2 cellular contexts compared by ENCODE assay signal in the genomic region with DNA sequence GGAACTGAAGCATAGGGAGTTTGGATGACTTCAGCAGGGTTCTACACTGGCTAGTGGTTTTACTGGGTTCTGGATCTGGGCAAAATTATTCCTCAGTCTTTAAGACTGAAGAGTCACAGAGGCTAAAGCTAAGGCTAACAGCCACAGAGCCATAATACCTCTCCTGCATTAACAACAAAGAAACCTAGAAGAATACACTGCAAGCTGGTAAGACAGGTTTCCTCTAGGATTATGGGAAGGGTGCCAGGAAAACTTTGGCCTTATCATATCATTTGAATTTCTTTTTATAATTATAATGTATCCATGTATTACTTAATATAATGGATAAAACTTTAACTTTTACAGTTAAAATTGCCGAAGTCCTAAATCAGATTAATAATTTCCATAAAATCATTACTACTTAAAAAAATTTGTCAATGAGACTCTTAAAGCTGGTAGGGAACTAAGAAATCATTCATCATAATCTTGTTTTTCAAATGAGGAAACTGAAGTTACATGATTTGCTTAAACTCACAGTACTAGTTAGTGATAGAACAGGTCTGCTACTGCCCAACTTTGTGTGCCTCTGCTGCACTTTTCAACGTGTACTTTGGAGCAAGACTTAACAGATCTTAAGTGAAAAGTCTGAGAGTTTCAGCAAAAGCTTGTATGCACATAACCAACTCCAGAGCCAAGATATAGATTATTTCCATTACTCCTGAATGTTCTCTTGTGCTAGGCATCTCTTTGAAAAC.
TF ChIP-seq lines count a peak whose summit lies in the region.

No MANE protein-coding gene starts in this region.

TF ChIP-seq in GM12878, 131 proteins besides CTCF, POLR2A, EP300 and RAD21 (continued from another document):
- TF ChIP-seq JUNB (IDR thresholded peaks at IDR 0.05) (no peak), ETV6 (conservative IDR thresholded peaks at IDR 0.05 in 1 of 2, IDR thresholded peaks at IDR 0.05 in 1 of 2; ENCODE audit: borderline replicate concordance in 1 of 2, low read depth in 1 of 2) (no peak), MLLT1 (IDR thresholded peaks at IDR 0.05) (no peak), CBX5 (IDR thresholded peaks at IDR 0.05; ENCODE audit: low read depth) (no peak), NKRF (conservative IDR thresholded peaks at IDR 0.05) (no peak), CEBPB (IDR thresholded peaks at IDR 0.05; ENCODE audit: borderline replicate concordance in 1 of 2, low read depth in 2 of 2, low read length in 2 of 2) (no peak), STAT1 (conservative IDR thresholded peaks at IDR 0.05) (no peak), ATF7 (IDR thresholded peaks at IDR 0.05; ENCODE audit: low read depth) (no peak), ASH2L (IDR thresholded peaks at IDR 0.05; ENCODE audit: borderline replicate concordance, low read depth) (no peak), SUZ12 (IDR thresholded peaks at IDR 0.05; ENCODE audit: unreplicated experiment) (no peak), POLR2AphosphoS5 (IDR thresholded peaks at IDR 0.05; ENCODE audit: low read length) (no peak), ZBTB33 (IDR thresholded peaks at IDR 0.05) (no peak), MXI1 (IDR thresholded peaks at IDR 0.05; ENCODE audit: low read depth, low read length) (no peak), LARP7 (IDR thresholded peaks at IDR 0.05) (no peak)
- TF ChIP-seq, protein P1, sequence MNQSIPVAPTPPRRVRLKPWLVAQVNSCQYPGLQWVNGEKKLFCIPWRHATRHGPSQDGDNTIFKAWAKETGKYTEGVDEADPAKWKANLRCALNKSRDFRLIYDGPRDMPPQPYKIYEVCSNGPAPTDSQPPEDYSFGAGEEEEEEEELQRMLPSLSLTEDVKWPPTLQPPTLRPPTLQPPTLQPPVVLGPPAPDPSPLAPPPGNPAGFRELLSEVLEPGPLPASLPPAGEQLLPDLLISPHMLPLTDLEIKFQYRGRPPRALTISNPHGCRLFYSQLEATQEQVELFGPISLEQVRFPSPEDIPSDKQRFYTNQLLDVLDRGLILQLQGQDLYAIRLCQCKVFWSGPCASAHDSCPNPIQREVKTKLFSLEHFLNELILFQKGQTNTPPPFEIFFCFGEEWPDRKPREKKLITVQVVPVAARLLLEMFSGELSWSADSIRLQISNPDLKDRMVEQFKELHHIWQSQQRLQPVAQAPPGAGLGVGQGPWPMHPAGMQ (IDR thresholded peaks at IDR 0.05; ENCODE audit: borderline replicate concordance): no peak

TF ChIP-seq in SK-N-SH treated with all-trans-retinoic acid at 6 μM for 48 hours, 23 proteins besides CTCF, POLR2A, EP300 and RAD21:
- no peak for TF ChIP-seq POU6F1 (CRISPR knock-in tag; IDR thresholded peaks at IDR 0.05; ENCODE audit: borderline replicate concordance, low read depth)
- no peak for TF ChIP-seq RARB (CRISPR knock-in tag; IDR thresholded peaks at IDR 0.05)
- no peak for TF ChIP-seq ZFP30 (CRISPR knock-in tag; IDR thresholded peaks at IDR 0.05)
- TF ChIP-seq ZNF70 (CRISPR knock-in tag; IDR thresholded peaks at IDR 0.05): no peak
- no peak for TF ChIP-seq CSRNP3 (CRISPR knock-in tag; IDR thresholded peaks at IDR 0.05)
- no peak for TF ChIP-seq TOX (CRISPR knock-in tag; IDR thresholded peaks at IDR 0.05; ENCODE audit: borderline replicate concordance)
- TF ChIP-seq, protein P2, sequence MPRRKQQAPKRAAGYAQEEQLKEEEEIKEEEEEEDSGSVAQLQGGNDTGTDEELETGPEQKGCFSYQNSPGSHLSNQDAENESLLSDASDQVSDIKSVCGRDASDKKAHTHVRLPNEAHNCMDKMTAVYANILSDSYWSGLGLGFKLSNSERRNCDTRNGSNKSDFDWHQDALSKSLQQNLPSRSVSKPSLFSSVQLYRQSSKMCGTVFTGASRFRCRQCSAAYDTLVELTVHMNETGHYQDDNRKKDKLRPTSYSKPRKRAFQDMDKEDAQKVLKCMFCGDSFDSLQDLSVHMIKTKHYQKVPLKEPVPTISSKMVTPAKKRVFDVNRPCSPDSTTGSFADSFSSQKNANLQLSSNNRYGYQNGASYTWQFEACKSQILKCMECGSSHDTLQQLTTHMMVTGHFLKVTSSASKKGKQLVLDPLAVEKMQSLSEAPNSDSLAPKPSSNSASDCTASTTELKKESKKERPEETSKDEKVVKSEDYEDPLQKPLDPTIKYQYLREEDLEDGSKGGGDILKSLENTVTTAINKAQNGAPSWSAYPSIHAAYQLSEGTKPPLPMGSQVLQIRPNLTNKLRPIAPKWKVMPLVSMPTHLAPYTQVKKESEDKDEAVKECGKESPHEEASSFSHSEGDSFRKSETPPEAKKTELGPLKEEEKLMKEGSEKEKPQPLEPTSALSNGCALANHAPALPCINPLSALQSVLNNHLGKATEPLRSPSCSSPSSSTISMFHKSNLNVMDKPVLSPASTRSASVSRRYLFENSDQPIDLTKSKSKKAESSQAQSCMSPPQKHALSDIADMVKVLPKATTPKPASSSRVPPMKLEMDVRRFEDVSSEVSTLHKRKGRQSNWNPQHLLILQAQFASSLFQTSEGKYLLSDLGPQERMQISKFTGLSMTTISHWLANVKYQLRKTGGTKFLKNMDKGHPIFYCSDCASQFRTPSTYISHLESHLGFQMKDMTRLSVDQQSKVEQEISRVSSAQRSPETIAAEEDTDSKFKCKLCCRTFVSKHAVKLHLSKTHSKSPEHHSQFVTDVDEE (CRISPR knock-in tag; IDR thresholded peaks at IDR 0.05): no peak
- no peak for TF ChIP-seq ZNF8 (CRISPR knock-in tag; IDR thresholded peaks at IDR 0.05)
- no peak for TF ChIP-seq CSDC2 (CRISPR knock-in tag; IDR thresholded peaks at IDR 0.05)
- no peak for TF ChIP-seq TCF4 (CRISPR knock-in tag; IDR thresholded peaks at IDR 0.05; ENCODE audit: borderline replicate concordance)
- TF ChIP-seq ZC3H10 (CRISPR knock-in tag; IDR thresholded peaks at IDR 0.05): no peak
- TF ChIP-seq PPARA (CRISPR knock-in tag; IDR thresholded peaks at IDR 0.05; ENCODE audit: borderline replicate concordance): no peak
- TF ChIP-seq, protein P3, sequence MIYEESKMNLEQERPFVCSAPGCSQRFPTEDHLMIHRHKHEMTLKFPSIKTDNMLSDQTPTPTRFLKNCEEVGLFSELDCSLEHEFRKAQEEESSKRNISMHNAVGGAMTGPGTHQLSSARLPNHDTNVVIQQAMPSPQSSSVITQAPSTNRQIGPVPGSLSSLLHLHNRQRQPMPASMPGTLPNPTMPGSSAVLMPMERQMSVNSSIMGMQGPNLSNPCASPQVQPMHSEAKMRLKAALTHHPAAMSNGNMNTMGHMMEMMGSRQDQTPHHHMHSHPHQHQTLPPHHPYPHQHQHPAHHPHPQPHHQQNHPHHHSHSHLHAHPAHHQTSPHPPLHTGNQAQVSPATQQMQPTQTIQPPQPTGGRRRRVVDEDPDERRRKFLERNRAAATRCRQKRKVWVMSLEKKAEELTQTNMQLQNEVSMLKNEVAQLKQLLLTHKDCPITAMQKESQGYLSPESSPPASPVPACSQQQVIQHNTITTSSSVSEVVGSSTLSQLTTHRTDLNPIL (CRISPR knock-in tag; IDR thresholded peaks at IDR 0.05; ENCODE audit: low read depth): no peak
- TF ChIP-seq PATZ1 (CRISPR knock-in tag; IDR thresholded peaks at IDR 0.05; ENCODE audit: borderline replicate concordance): no peak
